ENCODE assay signal across 1 cellular context in the genomic region with DNA sequence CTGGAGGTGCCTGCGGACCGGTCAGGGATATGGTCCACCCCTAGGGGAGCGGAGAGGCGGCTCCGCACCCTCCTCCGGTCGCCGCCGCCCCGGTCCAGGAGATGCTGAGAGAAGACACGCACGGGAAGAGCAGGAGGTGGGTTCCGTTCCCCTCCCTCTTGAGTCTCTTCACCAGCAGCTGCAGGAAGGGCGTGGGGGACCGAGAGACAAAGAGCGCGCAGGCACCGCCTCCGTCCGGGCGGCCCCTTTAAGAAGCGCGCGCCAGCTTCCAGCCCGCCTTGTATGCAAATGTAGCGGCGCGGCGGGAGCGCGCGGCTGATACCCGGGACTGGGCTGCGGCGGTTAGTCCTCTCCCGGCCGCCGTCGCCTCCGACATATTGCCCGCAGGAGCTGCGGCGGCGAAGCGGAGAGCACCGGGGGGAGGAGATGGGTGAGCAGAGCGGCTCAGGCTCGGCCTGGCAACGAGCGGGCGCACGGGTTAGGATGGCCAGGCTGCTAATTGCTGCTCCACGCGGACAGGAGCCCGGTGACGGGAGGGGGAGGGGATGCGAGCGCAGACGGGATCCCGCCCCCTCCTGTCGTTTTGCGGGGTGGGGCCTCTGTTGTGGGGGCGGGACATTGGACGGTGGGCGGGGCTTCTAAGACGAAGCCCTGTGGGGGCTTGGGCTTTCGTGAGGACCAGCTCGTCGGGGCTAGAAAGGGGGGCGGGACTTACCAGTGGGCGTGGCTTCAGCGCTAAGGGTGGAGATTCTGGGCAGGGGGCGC.
TF ChIP-seq lines count a peak whose summit lies in the region.

TMEM39B (plus strand) TSS at position 318 of the 765 bp plus-strand sequence; CDS start at position 427, 109 bp downstream.

TF ChIP-seq in A549, 52 proteins besides CTCF, POLR2A, EP300 and RAD21 (continued from another document):
- TF ChIP-seq HMGXB4 (CRISPR knock-in tag; IDR thresholded peaks at IDR 0.05; ENCODE audit: borderline replicate concordance) = no peak
TF ChIP-seq in A549: peak in this region for 6.
